Comparison of ENCODE assay signal across 8 cellular contexts in genomic region chr5:90264930-90265857, GRCh38.
DNase-seq lines count a peak whose midpoint lies in the region; ATAC-seq and TF ChIP-seq lines count a peak whose summit lies in the region.

No MANE protein-coding gene starts in this region.

- TF ChIP-seq POLR2A in prostate gland (IDR thresholded peaks at IDR 0.05): no peak

- H3K4me3 ChIP-seq in Caco-2 (ENCODE audit: low read depth, low read length): no peak overlapping the region
- H3K4me3 ChIP-seq in prostate gland: no peak overlapping the region

- no TSS peak for BruUV-seq in Caco-2 (replicated peaks; lab: Mats Ljungman, UMichigan)

- H3K27ac Mint-ChIP-seq in Caco-2 (ENCODE audit: unreplicated experiment): no peak overlapping the region
- H3K27ac Mint-ChIP-seq in activated naive CD8-positive, alpha-beta T cell treated with anti-CD3 and anti-CD28 coated beads, Interleukin-2, amount 10 ng/mL, durations not matched to agents 7 days and 5 days: no peak overlapping the region

- CTCF ChIA-PET in Caco-2 (lab: Charles Lee): no interaction called here

- no peaks in the 10 kb centered on the region for H3K4me1 Mint-ChIP-seq in Caco-2 (ENCODE audit: low read depth, unreplicated experiment)
- no peaks in the 10 kb centered on the region for H3K4me1 Mint-ChIP-seq in activated naive CD8-positive, alpha-beta T cell treated with anti-CD3 and anti-CD28 coated beads, Interleukin-2, amount 10 ng/mL, durations not matched to agents 7 days and 5 days

- ATAC-seq in GM21381 (IDR thresholded peaks at IDR 0.05; ENCODE audit: unreplicated experiment) (peak; percentile 65), GM21717 (IDR thresholded peaks at IDR 0.05; ENCODE audit: unreplicated experiment) (no peak)
- ATAC-seq in activated naive CD8-positive, alpha-beta T cell treated with anti-CD3 and anti-CD28 coated beads, Interleukin-2, amount 10 ng/mL, durations not matched to agents 7 days and 5 days (ENCODE audit: low read depth): no peak

- H3K36me3 Mint-ChIP-seq in Caco-2 (ENCODE audit: insufficient read depth, unreplicated experiment): no peaks in the 10 kb centered on the region
- H3K36me3 Mint-ChIP-seq in activated naive CD8-positive, alpha-beta T cell treated with anti-CD3 and anti-CD28 coated beads, Interleukin-2, amount 10 ng/mL, durations not matched to agents 7 days and 5 days: no peaks in the 10 kb centered on the region

- H3K4me3 Mint-ChIP-seq in Caco-2 (ENCODE audit: unreplicated experiment): no peak overlapping the region
- no peak overlapping the region for H3K4me3 Mint-ChIP-seq in activated naive CD8-positive, alpha-beta T cell treated with anti-CD3 and anti-CD28 coated beads, Interleukin-2, amount 10 ng/mL, durations not matched to agents 7 days and 5 days

- H3K36me3 ChIP-seq in Caco-2 (ENCODE audit: control insufficient read depth, insufficient read depth, low read length) (no peaks in the 10 kb centered on the region), prostate gland (no peaks in the 10 kb centered on the region)

- no peaks in the 10 kb centered on the region for H3K9me3 Mint-ChIP-seq in Caco-2 (ENCODE audit: unreplicated experiment)
- H3K9me3 Mint-ChIP-seq in activated naive CD8-positive, alpha-beta T cell treated with anti-CD3 and anti-CD28 coated beads, Interleukin-2, amount 10 ng/mL, durations not matched to agents 7 days and 5 days: no peaks in the 10 kb centered on the region

- TF ChIP-seq CTCF in Caco-2 (IDR thresholded peaks at IDR 0.05; ENCODE audit: insufficient read depth in 1 of 2, low read depth in 1 of 2, low read length in 1 of 2, severe bottlenecking in 1 of 2, unreplicated experiment in 1 of 2) (peak; percentile 92 to 93), prostate gland (IDR thresholded peaks at IDR 0.05) (peak; percentile 62 to 79 (median 77))

- WGBS in prostate gland: 18% methylated on average over 9 of the region's 9 CpGs

- POLR2A ChIA-PET in Caco-2 (lab: Charles Lee): no interaction called here
- POLR2A ChIA-PET in activated naive CD8-positive, alpha-beta T cell treated with anti-CD3 and anti-CD28 coated beads, Interleukin-2, amount 10 ng/mL, durations not matched to agents 7 days and 5 days (lab: Charles Lee): no interaction called here

- no peaks in the 10 kb centered on the region for H3K27me3 Mint-ChIP-seq in Caco-2 (ENCODE audit: insufficient read depth, unreplicated experiment)
- H3K27me3 Mint-ChIP-seq in activated naive CD8-positive, alpha-beta T cell treated with anti-CD3 and anti-CD28 coated beads, Interleukin-2, amount 10 ng/mL, durations not matched to agents 7 days and 5 days: peaks cover 6% of the 10 kb centered on the region

- intact Hi-C loops in Caco-2 (cut with micrococcal nuclease; ENCODE audit: unreplicated experiment): loop anchor here (1.0 to 10.0 kb wide), 10 partner anchors 44 to 1536 kb away; no protein-coding TSS in a partner anchor
- intact Hi-C loops in cardiac septum (cut with DNase I): loop anchor here (5.0 to 10.0 kb wide), 2 partner anchors 270 to 1538 kb away; no protein-coding TSS in a partner anchor
- intact Hi-C loops in prostate gland (cut with DNase I): loop anchor here (2.0 kb wide), 1 partner anchor 1536 kb away; no protein-coding TSS in a partner anchor

- DNase-seq in Caco-2 (peak; percentile 70 to 77), Kasumi-1 (lab: John Stamatoyannopoulos, UW) (peak; percentile 83), RPMI7951 (ENCODE audit: low read depth) (peak; percentile 52), cardiac septum (ENCODE audit: low spot score) (peak; percentile 76), prostate gland (ENCODE audit: low spot score) (peak; percentile 47)
- peak; percentile 30 for DNase-seq in activated naive CD8-positive, alpha-beta T cell treated with anti-CD3 and anti-CD28 coated beads, Interleukin-2, amount 10 ng/mL, durations not matched to agents 7 days and 5 days

- no peaks in the 10 kb centered on the region for H3K27me3 ChIP-seq in Caco-2 (replicated peaks; ENCODE audit: control insufficient read depth, insufficient read depth, low read length)
- H3K27me3 ChIP-seq in prostate gland (replicated peaks; ENCODE audit: insufficient read depth): no peaks in the 10 kb centered on the region

- no peaks in the 10 kb centered on the region for H3K9me3 ChIP-seq in Caco-2
- no peaks in the 10 kb centered on the region for H3K9me3 ChIP-seq in prostate gland

- H3K4me1 ChIP-seq in Caco-2 (0 out of 2 replicates have a peak, but pooled peaks cover 10% of the 10 kb centered on the region), prostate gland (replicated peaks) (no peaks in the 10 kb centered on the region)

- no peak overlapping the region for H3K27ac ChIP-seq in prostate gland

Comparison
In these comparisons a context has a peak if more than half of its experiments do, and no peak if none do; other contexts are left out.
1. DNase-seq: peak in every context shown above with its lines; median percentile 83 in Kasumi-1; 76 in cardiac septum; 74 in Caco-2; 52 in RPMI7951; 47 in prostate gland; 30 in activated naive CD8-positive, alpha-beta T cell treated with anti-CD3 and anti-CD28 coated beads, Interleukin-2, amount 10 ng/mL, durations not matched to agents 7 days and 5 days.